ENCODE assay signal across 8 cellular contexts in the genomic region with DNA sequence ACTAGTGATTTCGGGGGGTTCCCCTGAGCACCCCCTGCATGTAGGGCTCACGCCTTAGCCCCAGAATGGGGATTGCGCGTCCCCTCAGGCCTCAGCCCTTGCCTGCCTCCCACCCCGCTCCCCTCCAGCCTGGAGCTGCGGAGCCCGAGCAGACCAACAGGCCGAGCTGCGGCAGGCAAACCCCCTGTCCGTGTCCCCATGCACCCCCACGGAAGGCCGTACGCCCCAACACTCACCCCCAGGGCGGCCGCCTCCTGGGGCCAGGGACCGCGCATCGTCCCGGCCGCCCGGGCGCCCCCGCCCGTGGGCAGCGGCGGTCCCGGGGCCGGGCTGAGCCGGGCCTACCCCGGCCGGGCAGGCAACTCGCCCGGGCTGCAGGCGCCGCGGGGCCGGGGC. TPM values are rescaled to one million over a fixed set of nuclear protein-coding genes. Genes with fewer than 3 reads are reported as not detected.
A peak's percentile ranks its signal among the peaks of the same experiment; 100 is the strongest.
DNase-seq lines count a peak whose midpoint lies in the region; ATAC-seq and TF ChIP-seq lines count a peak whose summit lies in the region.

No MANE protein-coding gene starts in this region.

- H3K27me3 ChIP-seq in SJSA1 (replicated peaks) (peaks cover 19% of the 10 kb centered on the region), iPS DF 6.9 (ENCODE audit: control insufficient read depth, insufficient read depth, low read length) (no peaks in the 10 kb centered on the region), skeletal muscle tissue (ENCODE audit: control insufficient read depth in 3 of 3, insufficient read depth in 3 of 3, low read length in 3 of 3) (peaks cover 0 to 5% (median 2%) of the 10 kb centered on the region in 3 donors)

- ATAC-seq in GM19395 (IDR thresholded peaks at IDR 0.05; ENCODE audit: unreplicated experiment) (no peak), HG03571 (IDR thresholded peaks at IDR 0.05; ENCODE audit: unreplicated experiment) (no peak)

- H3K36me3 ChIP-seq in SJSA1 (no peaks in the 10 kb centered on the region), iPS DF 6.9 (ENCODE audit: control insufficient read depth, insufficient read depth, low read length) (no peaks in the 10 kb centered on the region; the same call in 1 of the 2 replicates), skeletal muscle tissue (ENCODE audit: control insufficient read depth in 3 of 3, insufficient read depth in 3 of 3, low read length in 3 of 3) (peaks cover 0 to 5% (median 0%) of the 10 kb centered on the region in 3 donors)

- TF ChIP-seq CTCF in GM13977 (IDR thresholded peaks at IDR 0.05; ENCODE audit: extremely low read depth, insufficient read depth, missing control alignments), result no peak

- no peak overlapping the region for H3K27ac ChIP-seq in SJSA1
- H3K27ac ChIP-seq in iPS DF 6.9 (ENCODE audit: low read length), result no peak overlapping the region
- no peak overlapping the region for H3K27ac ChIP-seq in skeletal muscle tissue (ENCODE audit: low read depth, low read length)

- H3K9ac ChIP-seq in skeletal muscle tissue (ENCODE audit: low read depth in 1 of 3, low read length in 3 of 3), result peak overlapping the region in 1 of 3 donors; percentile 71

- H3K4me3 ChIP-seq in SJSA1 (peak overlapping the region; percentile 42; the same call in 1 of the 2 replicates), iPS DF 6.9 (ENCODE audit: low read length) (peak overlapping the region; percentile 50; the same call in 1 of the 2 replicates), skeletal muscle tissue (ENCODE audit: low read length in 3 of 3) (peak overlapping the region; percentile 58 to 77 (median 67))

- no CpG with 5 or more reads among the region's 37 CpGs for WGBS in iPS DF 6.9 (ENCODE audit: insufficient coverage, insufficient read length)

- H3K9me3 ChIP-seq in SJSA1 (replicated peaks) (no peaks in the 10 kb centered on the region), iPS DF 6.9 (ENCODE audit: control insufficient read depth, insufficient read depth, low read length) (no peaks in the 10 kb centered on the region), skeletal muscle tissue (ENCODE audit: control insufficient read depth in 3 of 3, low read length in 3 of 3) (no peaks in the 10 kb centered on the region)

- DNase-seq in GM13977 (ENCODE audit: low spot score) (peak; percentile 34), SJSA1 (ENCODE audit: low read depth in 1 of 2, low spot score in 2 of 2) (no peak), iPS DF 6.9 (ENCODE audit: low read depth, low spot score) (no peak)
- no peak for DNase-seq in activated CD4-positive, alpha-beta T cell treated with anti-CD3 and anti-CD28 coated beads, Interleukin-2, amount 50 U/mL, for 4 hours
- DNase-seq in NK-92 treated with Interleukin-12 subunit alpha and Interleukin-12 subunit beta, amount 100 ng/mL, for 24 hours (lab: John Stamatoyannopoulos, UW), result no peak

- in situ Hi-C loops in GM13977 (cut with MboI; ENCODE audit: low pct_unique_long_range_greater_than_20kb, low sequenced_read_pairs, unreplicated experiment), result no loop called here

- peaks cover 12% of the 10 kb centered on the region for H3K4me1 ChIP-seq in SJSA1 (replicated peaks)
- H3K4me1 ChIP-seq in iPS DF 6.9 (ENCODE audit: control insufficient read depth, insufficient read depth, low read length), result peaks cover 2% of the 10 kb centered on the region; the same call in 1 of the 2 replicates
- peaks cover 13 to 30% (median 13%) of the 10 kb centered on the region in 3 donors for H3K4me1 ChIP-seq in skeletal muscle tissue (ENCODE audit: control insufficient read depth in 3 of 3, insufficient read depth in 3 of 3, low read length in 3 of 3)

RNA-seq across cellular contexts. Expression of gene KCNB1, which starts 1.2 kb away (rescaled TPM):
- total RNA-seq in SJSA1 (2014; rRNA removed; shearing (Covaris generic)), result 0.05 TPM in 1 of 2 replicates, not detected in the other
- total RNA-seq in skeletal muscle tissue, result 2.1 TPM
